In genomic region chr2:48310581-48310980, GRCh38 we compare ENCODE assay signal across 9 cellular contexts.
"Had no signal": no experiment of that assay in that cellular context is flagged by ENCODE, and none has a peak within 500 bp of the region (broad histone marks: within the 10 kb centered on the region; RNA-seq: fewer than 3 reads in every experiment).

No MANE protein-coding gene starts in this region.

- H3K4me2 ChIP-seq: GM23338 had no signal

- H3K27me3 Mint-ChIP-seq: IgD-negative memory B cell had no signal

- H3K27ac Mint-ChIP-seq: GM23338, H9, HFFc6 had no signal

- ATAC-seq: GM23338, HCT116, HepG2 had no signal

- H3K4me3 Mint-ChIP-seq: GM23338, H9, HFFc6, IgD-negative memory B cell had no signal

- FAIRE-seq: H1, H54, HepG2 had no signal

- DNase-seq: H9, HFFc6 had no signal

- H3K27ac ChIP-seq: HL-60 had no signal

- H3K4me3 ChIP-seq: GM23338 had no signal

- H3K9me3 Mint-ChIP-seq: HFFc6 had no signal

- H2AFZ ChIP-seq: GM23338 had no signal
